8 cellular contexts compared by ENCODE assay signal in genomic region chr1:155227261-155228095, GRCh38. TPM values are rescaled to one million over a fixed set of nuclear protein-coding genes. Genes with fewer than 3 reads are reported as not detected.
DNase-seq lines count a peak whose midpoint lies in the region; ATAC-seq and TF ChIP-seq lines count a peak whose summit lies in the region.

No MANE protein-coding gene starts in this region.

- H3K27ac ChIP-seq in GM23338 (ENCODE audit: low read depth): peak overlapping the region; percentile 87

- H3F3A ChIP-seq in GM23338 (replicated peaks; ENCODE audit: low read depth): peaks cover 8% of the 10 kb centered on the region

- H3K27me3 ChIP-seq in GM23338 (ENCODE audit: insufficient read depth): no peaks in the 10 kb centered on the region; the same call in 1 of the 2 replicates

- peaks cover 11% of the 10 kb centered on the region for H3K79me2 ChIP-seq in GM23338 (replicated peaks; ENCODE audit: insufficient read depth)

- H4K20me1 ChIP-seq in GM23338 (replicated peaks; ENCODE audit: insufficient read depth): peaks cover 6% of the 10 kb centered on the region; the same call in 1 of the 2 replicates

- peaks cover 14% of the 10 kb centered on the region for H3K4me1 ChIP-seq in GM23338 (ENCODE audit: insufficient read depth)

- H3K4me3 ChIP-seq in GM23338: peak overlapping the region; percentile 75

- peak overlapping the region; percentile 83 for H3K4me3 Mint-ChIP-seq in GM23338
- peak overlapping the region; percentile 74 to 93 (median 87) for H3K4me3 Mint-ChIP-seq in naive thymus-derived CD8-positive, alpha-beta T cell
- H3K4me3 Mint-ChIP-seq in stimulated activated naive B cell treated with anti-CD40 and anti-IgM and Interleukin-4, amounts not matched to agents 10 μg/mL and 1 μg/mL and 100 μg/mL, for 72 hours: peak overlapping the region; percentile 84 to 89

- H3K27ac Mint-ChIP-seq in GM23338: peak overlapping the region; percentile 98
- peak overlapping the region; percentile 84 to 98 (median 94) for H3K27ac Mint-ChIP-seq in naive thymus-derived CD8-positive, alpha-beta T cell
- peak overlapping the region; percentile 95 for H3K27ac Mint-ChIP-seq in stimulated activated naive B cell treated with anti-CD40 and anti-IgM and Interleukin-4, amounts not matched to agents 10 μg/mL and 1 μg/mL and 100 μg/mL, for 72 hours

- peaks cover 28% of the 10 kb centered on the region for H3K4me1 Mint-ChIP-seq in GM23338
- peaks cover 6 to 46% (median 24%) of the 10 kb centered on the region in 4 donors for H3K4me1 Mint-ChIP-seq in naive thymus-derived CD8-positive, alpha-beta T cell
- H3K4me1 Mint-ChIP-seq in stimulated activated naive B cell treated with anti-CD40 and anti-IgM and Interleukin-4, amounts not matched to agents 10 μg/mL and 1 μg/mL and 100 μg/mL, for 72 hours: peaks cover 29 to 41% of the 10 kb centered on the region in 2 donors

- H3K9me2 ChIP-seq in GM23338 (ENCODE audit: insufficient read depth): no peaks in the 10 kb centered on the region

- H3K36me3 ChIP-seq in GM23338 (ENCODE audit: insufficient read depth): no peaks in the 10 kb centered on the region; the same call in 1 of the 2 replicates

- H3K9me3 Mint-ChIP-seq in GM23338: no peaks in the 10 kb centered on the region
- no peaks in the 10 kb centered on the region for H3K9me3 Mint-ChIP-seq in naive thymus-derived CD8-positive, alpha-beta T cell
- no peaks in the 10 kb centered on the region for H3K9me3 Mint-ChIP-seq in stimulated activated naive B cell treated with anti-CD40 and anti-IgM and Interleukin-4, amounts not matched to agents 10 μg/mL and 1 μg/mL and 100 μg/mL, for 72 hours

- peak in 1 of 2 experiments; percentile 29; a peak in 2 of 4 replicates for TF ChIP-seq CTCF in GM23338 (conservative IDR thresholded peaks at IDR 0.05; ENCODE audit: low read depth in 2 of 2)

- H3K36me3 Mint-ChIP-seq in GM23338 (ENCODE audit: low read depth): peaks cover 9% of the 10 kb centered on the region; the same call in 1 of the 3 replicates
- H3K36me3 Mint-ChIP-seq in naive thymus-derived CD8-positive, alpha-beta T cell: no peaks in the 10 kb centered on the region
- peaks cover 0 to 3% of the 10 kb centered on the region in 2 donors for H3K36me3 Mint-ChIP-seq in stimulated activated naive B cell treated with anti-CD40 and anti-IgM and Interleukin-4, amounts not matched to agents 10 μg/mL and 1 μg/mL and 100 μg/mL, for 72 hours

- DNase-seq in Daoy (ENCODE audit: low read depth) (peak; percentile 99), GM23338 (ENCODE audit: low spot score) (peak; percentile 99), Kasumi-1 (lab: John Stamatoyannopoulos, UW) (peak; percentile 99), RKO (ENCODE audit: low spot score) (peak; percentile 99), fibroblast of gingiva (ENCODE audit: low read depth) (peak; percentile 97)
- DNase-seq in activated T-helper 1 cell treated with anti-CD3 and anti-CD28 coated beads, Interleukin-2, amount 50 U/mL, for 16 hours (ENCODE audit: low read depth in 1 of 2, low spot score in 1 of 2): peak; percentile 95 to 100
- DNase-seq in naive thymus-derived CD8-positive, alpha-beta T cell: peak; percentile 91 to 99 (median 98)
- DNase-seq in stimulated activated naive B cell treated with anti-CD40 and anti-IgM and Interleukin-4, amounts not matched to agents 10 μg/mL and 1 μg/mL and 100 μg/mL, for 72 hours: peak; percentile 96

- peak overlapping the region; percentile 88 for H3K4me2 ChIP-seq in GM23338

- peaks cover 26% of the 10 kb centered on the region for H3K27me3 Mint-ChIP-seq in GM23338 (ENCODE audit: insufficient read depth, low read depth, poor library complexity)
- no peaks in the 10 kb centered on the region for H3K27me3 Mint-ChIP-seq in naive thymus-derived CD8-positive, alpha-beta T cell
- H3K27me3 Mint-ChIP-seq in stimulated activated naive B cell treated with anti-CD40 and anti-IgM and Interleukin-4, amounts not matched to agents 10 μg/mL and 1 μg/mL and 100 μg/mL, for 72 hours: no peaks in the 10 kb centered on the region

- peak; percentile 94 for ATAC-seq in GM23338
- ATAC-seq in naive thymus-derived CD8-positive, alpha-beta T cell: peak; percentile 91 to 92
- peak; percentile 91 to 95 for ATAC-seq in stimulated activated naive B cell treated with anti-CD40 and anti-IgM and Interleukin-4, amounts not matched to agents 10 μg/mL and 1 μg/mL and 100 μg/mL, for 72 hours (replicated peaks)

- peak overlapping the region; percentile 29 for H2AFZ ChIP-seq in GM23338

- POLR2A ChIA-PET in naive thymus-derived CD8-positive, alpha-beta T cell (lab: Charles Lee): interaction anchor here (0.9 to 5.0 kb wide), 11 partner anchors 14 to 54 kb away, joined by 3 to 42 read pairs (median 6); partner anchors contain the start of genes KRTCAP2, MTX1, THBS3 and TRIM46

TF ChIP-seq in GM23338, 12 proteins besides CTCF, POLR2A, EP300 and RAD21:
- TF ChIP-seq POLR2AphosphoS5 (IDR thresholded peaks at IDR 0.05; ENCODE audit: low read depth): peak; percentile 95
- no peak for TF ChIP-seq ZNF331 (CRISPR knock-in tag; IDR thresholded peaks at IDR 0.05; ENCODE audit: low read depth)

RNA-seq across cellular contexts. Expression of gene MTX1, which starts 19.0 kb away (rescaled TPM):
- 81.3 and 96.7 TPM in 2 replicates for total RNA-seq in Daoy (2014; rRNA removed; shearing (Covaris generic))
- 66.7 and 77.7 TPM in 2 replicates for total RNA-seq in GM23338 (2014; rRNA removed; shearing (Covaris generic))
- polyA plus RNA-seq in GM23338 (2016; fragmentation: Nextera tagmentation; extraction: Ambion mirVana): 106 and 109 TPM in 2 replicates
- total RNA-seq in naive thymus-derived CD8-positive, alpha-beta T cell: 10 to 100 TPM; 26.9 to 27.1 TPM
- 10 to 100 TPM; 45.8 to 50.7 (median 48.5) TPM for polyA plus RNA-seq in naive thymus-derived CD8-positive, alpha-beta T cell

RNA-seq across cellular contexts. Expression of gene THBS3, which starts 19.8 kb away (rescaled TPM):
- 2.9 and 3.2 TPM in 2 replicates for total RNA-seq in Daoy (2014; rRNA removed; shearing (Covaris generic))
- 1.2 and 6.3 TPM in 2 replicates for total RNA-seq in GM23338 (2014; rRNA removed; shearing (Covaris generic))
- polyA plus RNA-seq in GM23338 (2016; fragmentation: Nextera tagmentation; extraction: Ambion mirVana): 4.3 and 5.0 TPM in 2 replicates
- total RNA-seq in naive thymus-derived CD8-positive, alpha-beta T cell: 10 to 100 TPM; 36.8 to 37.9 TPM
- polyA plus RNA-seq in naive thymus-derived CD8-positive, alpha-beta T cell: 1 to 10 TPM; 1.2 to 3.8 (median 3.0) TPM

RNA-seq across cellular contexts. Expression of gene ENTREP3, which starts 27.8 kb away (rescaled TPM):
- total RNA-seq in Daoy (2014; rRNA removed; shearing (Covaris generic)): 1.6 and 2.7 TPM in 2 replicates
- total RNA-seq in GM23338 (2014; rRNA removed; shearing (Covaris generic)): 34.7 and 46.3 TPM in 2 replicates
- 18.6 and 19.5 TPM in 2 replicates for polyA plus RNA-seq in GM23338 (2016; fragmentation: Nextera tagmentation; extraction: Ambion mirVana)
- total RNA-seq in naive thymus-derived CD8-positive, alpha-beta T cell: 10 to 100 TPM; 10.7 to 13.5 TPM
- 1 to 10 TPM; 1.8 to 2.5 (median 2.3) TPM for polyA plus RNA-seq in naive thymus-derived CD8-positive, alpha-beta T cell

RNA-seq across cellular contexts. Expression of gene SCAMP3, which starts 34.7 kb away (rescaled TPM):
- 42.1 and 43.4 TPM in 2 replicates for total RNA-seq in Daoy (2014; rRNA removed; shearing (Covaris generic))
- 47.2 and 52.5 TPM in 2 replicates for total RNA-seq in GM23338 (2014; rRNA removed; shearing (Covaris generic))
- polyA plus RNA-seq in GM23338 (2016; fragmentation: Nextera tagmentation; extraction: Ambion mirVana): 38.3 and 50.5 TPM in 2 replicates
- total RNA-seq in naive thymus-derived CD8-positive, alpha-beta T cell: 100 to 1,000 TPM in 1 of 2 experiments, 10 to 100 TPM in 1; 93.3 to 105 TPM
- polyA plus RNA-seq in naive thymus-derived CD8-positive, alpha-beta T cell: 100 to 1,000 TPM; 124 to 189 (median 138) TPM

RNA-seq across cellular contexts. Expression of gene CLK2, which starts 45.8 kb away (rescaled TPM):
- total RNA-seq in Daoy (2014; rRNA removed; shearing (Covaris generic)): 11.5 and 15.1 TPM in 2 replicates
- total RNA-seq in GM23338 (2014; rRNA removed; shearing (Covaris generic)): 40.4 and 54.6 TPM in 2 replicates
- 23.9 and 27.2 TPM in 2 replicates for polyA plus RNA-seq in GM23338 (2016; fragmentation: Nextera tagmentation; extraction: Ambion mirVana)
- 100 to 1,000 TPM; 115 to 134 TPM for total RNA-seq in naive thymus-derived CD8-positive, alpha-beta T cell
- polyA plus RNA-seq in naive thymus-derived CD8-positive, alpha-beta T cell: 10 to 100 TPM; 11.3 to 22.6 (median 12.9) TPM

Comparison
In these comparisons a context has a peak if more than half of its experiments do, and no peak if none do; other contexts are left out.
1. Peak in every context shown above with its lines: DNase-seq, ATAC-seq, H3K4me3 ChIP-seq and H3K27ac ChIP-seq.